Comparison of ENCODE assay signal across 1 cellular context in genomic region chr2:95207111-95207961, GRCh38.
A peak's percentile ranks its signal among the peaks of the same experiment; 100 is the strongest.
TF ChIP-seq lines count a peak whose summit lies in the region.

TSS of gene ZNF892 (plus strand) at chr2:95207521. CDS start at chr2:95207816, 295 bp downstream.

TF ChIP-seq in K562, 482 proteins besides CTCF, POLR2A, EP300 and RAD21 (continued from another document):
- TF ChIP-seq USF1 (CRISPR knock-in tag; IDR thresholded peaks at IDR 0.05) (no peak), AFF1 (IDR thresholded peaks at IDR 0.05; ENCODE audit: low read depth in 1 of 2, partially characterized antibody in 2 of 2) (peak in 1 of 2 experiments; percentile 93), FOXP1 (CRISPR knock-in tag; IDR thresholded peaks at IDR 0.05) (no peak), CREBBP (IDR thresholded peaks at IDR 0.05; ENCODE audit: low read depth, low read length) (no peak), CSDE1 (IDR thresholded peaks at IDR 0.05) (no peak), ZNF23 (CRISPR knock-in tag; IDR thresholded peaks at IDR 0.05) (no peak), NELFE (IDR thresholded peaks at IDR 0.05; ENCODE audit: insufficient read depth, insufficient read length) (no peak), LCOR (CRISPR knock-in tag; IDR thresholded peaks at IDR 0.05) (peak; percentile 67; the same call in 1 of the 2 replicates), KAT2B (IDR thresholded peaks at IDR 0.05; ENCODE audit: low read depth, low read length) (no peak), ZNF785 (CRISPR knock-in tag; IDR thresholded peaks at IDR 0.05) (no peak), E2F8 (IDR thresholded peaks at IDR 0.05; ENCODE audit: low read depth, partially characterized antibody) (no peak), FOXA3 (CRISPR knock-in tag; conservative IDR thresholded peaks at IDR 0.05 in 1 of 2, IDR thresholded peaks at IDR 0.05 in 1 of 2) (no peak), STAT5A (IDR thresholded peaks at IDR 0.05; ENCODE audit: borderline replicate concordance, low read length) (no peak), CBX3 (IDR thresholded peaks at IDR 0.05; ENCODE audit: borderline replicate concordance in 1 of 2, low read length in 2 of 2) (no peak), NEUROD1 (IDR thresholded peaks at IDR 0.05; ENCODE audit: borderline replicate concordance, low read depth, low read length, partially characterized antibody) (no peak), FIP1L1 (IDR thresholded peaks at IDR 0.05; ENCODE audit: low read depth, low read length, poor library complexity, severe bottlenecking) (peak; percentile 47), ETV5 (CRISPR knock-in tag; IDR thresholded peaks at IDR 0.05; ENCODE audit: low read depth) (no peak), GATAD2B (IDR thresholded peaks at IDR 0.05; ENCODE audit: borderline replicate concordance) (no peak), HMGN3 (IDR thresholded peaks at IDR 0.05; ENCODE audit: borderline replicate concordance, extremely low read depth, insufficient read length, low read depth, low read length) (peak; percentile 57), HDAC6 (IDR thresholded peaks at IDR 0.05; ENCODE audit: low read depth, low read length) (no peak), JUNB (CRISPR knock-in tag; conservative IDR thresholded peaks at IDR 0.05) (no peak), FOXM1 (IDR thresholded peaks at IDR 0.05; ENCODE audit: low read depth) (no peak), FOXM1 (CRISPR knock-in tag; IDR thresholded peaks at IDR 0.05; ENCODE audit: low read depth) (no peak), ZBED1 (IDR thresholded peaks at IDR 0.05) (no peak), BRD9 (IDR thresholded peaks at IDR 0.05; ENCODE audit: low read depth, partially characterized antibody) (no peak), SMAD1 (IDR thresholded peaks at IDR 0.05; ENCODE audit: low read depth, low read length, partially characterized antibody) (no peak), BRCA1 (IDR thresholded peaks at IDR 0.05) (no peak), BRCA1 (CRISPR knock-in tag; IDR thresholded peaks at IDR 0.05) (no peak)
